ENCODE assay signal across 10 cellular contexts in the genomic region with DNA sequence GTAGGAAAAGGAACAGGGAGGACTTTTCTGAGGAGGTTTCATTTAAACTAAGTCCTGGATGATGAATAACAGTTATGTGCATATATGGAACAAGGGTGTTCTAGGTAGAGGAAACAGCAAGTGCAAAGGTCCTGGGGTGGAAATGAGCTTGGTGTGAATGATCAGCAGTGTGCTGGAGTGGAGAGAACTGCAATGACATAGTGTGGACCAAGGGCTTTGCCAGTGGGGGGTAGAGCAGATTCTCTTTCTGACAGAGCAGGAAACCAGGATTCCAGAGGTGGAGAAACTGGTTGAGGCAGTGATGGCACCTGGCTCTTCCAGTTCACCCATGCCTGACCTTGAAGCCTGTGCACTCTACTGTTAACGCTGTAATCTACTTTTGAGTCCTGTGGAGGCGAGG. TPM values are rescaled to one million over a fixed set of nuclear protein-coding genes. Genes with fewer than 3 reads are reported as not detected.
DNase-seq lines count a peak whose midpoint lies in the region; ATAC-seq, FAIRE-seq and TF ChIP-seq lines count a peak whose summit lies in the region.
"Had no signal": no experiment of that assay in that cellular context is flagged by ENCODE, and none has a peak within 500 bp of the region (broad histone marks: within the 10 kb centered on the region; RNA-seq: fewer than 3 reads in every experiment).

No MANE protein-coding gene starts in this region.

- peaks cover 14% of the 10 kb centered on the region for H3K79me1 ChIP-seq in trophoblast cell (ENCODE audit: low read length)

- H4K91ac ChIP-seq in trophoblast cell (ENCODE audit: low read depth, low read length), result no peak overlapping the region

- no peak overlapping the region for H4K12ac ChIP-seq in trophoblast cell (ENCODE audit: low read depth, low read length)

- no peak for TF ChIP-seq POLR2A in stomach (IDR thresholded peaks at IDR 0.05)

- no peak overlapping the region for H3K23ac ChIP-seq in trophoblast cell (ENCODE audit: low read length)

- POLR2A ChIA-PET in activated naive CD8-positive, alpha-beta T cell treated with anti-CD3 and anti-CD28 coated beads, Interleukin-2, amount 10 ng/mL, durations not matched to agents 7 days and 5 days (lab: Charles Lee), result no interaction called here

- no peaks in the 10 kb centered on the region for H3K9me3 Mint-ChIP-seq in activated naive CD8-positive, alpha-beta T cell treated with anti-CD3 and anti-CD28 coated beads, Interleukin-2, amount 10 ng/mL, durations not matched to agents 7 days and 5 days

- H3K27ac Mint-ChIP-seq in activated naive CD8-positive, alpha-beta T cell treated with anti-CD3 and anti-CD28 coated beads, Interleukin-2, amount 10 ng/mL, durations not matched to agents 7 days and 5 days, result peak overlapping the region; percentile 85

- H2AFZ ChIP-seq in trophoblast cell (ENCODE audit: insufficient read depth, low read length, poor library complexity), result no peak overlapping the region

- H3K36me3 ChIP-seq in trophoblast cell (ENCODE audit: control insufficient read depth in 1 of 2, insufficient read depth in 2 of 2, low read length in 2 of 2) (peaks cover 0 to 2% of the 10 kb centered on the region in 2 experiments), stomach (no peaks in the 10 kb centered on the region)

- peak; percentile 9 for DNase-seq in SIG-M5 treated with dmso at 0.1 percent for 504 hours (lab: John Stamatoyannopoulos, UW; ENCODE audit: unreplicated experiment)
- no peak for DNase-seq in SIG-M5 (lab: John Stamatoyannopoulos, UW)
- DNase-seq in activated naive CD8-positive, alpha-beta T cell treated with anti-CD3 and anti-CD28 coated beads, Interleukin-2, amount 10 ng/mL, durations not matched to agents 7 days and 5 days, result no peak
- peak; percentile 3 to 57 for DNase-seq in trophoblast cell
- no peak for DNase-seq in D721Med (ENCODE audit: insufficient read length, low spot score)
- no peak for DNase-seq in stomach
- DNase-seq: effector CD4-positive, alpha-beta T cell; midbrain; NCI-H1930 had no signal

- H3K14ac ChIP-seq in trophoblast cell (ENCODE audit: low read length), result no peak overlapping the region

- H3K27ac ChIP-seq in trophoblast cell (ENCODE audit: low read depth, low read length), result no peak overlapping the region
- H3K27ac ChIP-seq in stomach, result peak overlapping the region in 1 of 5 donors; percentile 92
- H3K27ac ChIP-seq: 22Rv1 had no signal

- H3K79me2 ChIP-seq in trophoblast cell (ENCODE audit: control insufficient read depth, insufficient read depth, low read length, poor library complexity), result peaks cover 10% of the 10 kb centered on the region

- H3K4me1 ChIP-seq in trophoblast cell (ENCODE audit: control insufficient read depth in 1 of 2, insufficient read depth in 2 of 2, low read length in 2 of 2) (peaks cover 13 to 17% of the 10 kb centered on the region in 2 experiments), stomach (peaks cover 5 to 39% (median 32%) of the 10 kb centered on the region in 4 donors)

- TF ChIP-seq CTCF in D721Med (IDR thresholded peaks at IDR 0.05; ENCODE audit: insufficient read depth, missing control alignments), result no peak
- no peak for TF ChIP-seq CTCF in stomach (IDR thresholded peaks at IDR 0.05)

- peak overlapping the region; percentile 45 for H3K4me2 ChIP-seq in trophoblast cell (ENCODE audit: low read length)

- no peak overlapping the region for H2BK120ac ChIP-seq in trophoblast cell (ENCODE audit: insufficient read depth, low read length, poor library complexity)

- H2BK12ac ChIP-seq in trophoblast cell (ENCODE audit: low read length), result no peak overlapping the region

- WGBS in trophoblast cell (ENCODE audit: extremely low coverage, insufficient coverage, insufficient read length), result no CpG with 5 or more reads among the region's 2 CpGs
- WGBS in stomach, 5 donors, result 35 to 71% (median 55%) methylated on average over 1 to 2 of the region's 2 CpGs

- no peak overlapping the region for H3K4me3 ChIP-seq in trophoblast cell (ENCODE audit: low read depth, low read length)
- peak overlapping the region in 2 of 4 donors; percentile 65 to 66 for H3K4me3 ChIP-seq in stomach

- peaks cover 48% of the 10 kb centered on the region for H3K4me1 Mint-ChIP-seq in activated naive CD8-positive, alpha-beta T cell treated with anti-CD3 and anti-CD28 coated beads, Interleukin-2, amount 10 ng/mL, durations not matched to agents 7 days and 5 days

- no peak overlapping the region for H3K9ac ChIP-seq in trophoblast cell (ENCODE audit: low read length)

- no peak overlapping the region for H3K4ac ChIP-seq in trophoblast cell (ENCODE audit: low read depth, low read length)

- H3K9me3 ChIP-seq in trophoblast cell (ENCODE audit: insufficient read depth, low read depth, low read length), result no peaks in the 10 kb centered on the region
- H3K9me3 ChIP-seq in stomach, result no peaks in the 10 kb centered on the region

- H3K4me3 Mint-ChIP-seq in activated naive CD8-positive, alpha-beta T cell treated with anti-CD3 and anti-CD28 coated beads, Interleukin-2, amount 10 ng/mL, durations not matched to agents 7 days and 5 days, result peak overlapping the region; percentile 84

- intact Hi-C loops in stomach (cut with DNase I; ENCODE audit: low total_unique reads), result no loop called here

- FAIRE-seq in D721Med (lab: Jason Lieb, UNC), result no peak

- no peak overlapping the region for H2AK5ac ChIP-seq in trophoblast cell (ENCODE audit: low read length)

- H3K27me3 ChIP-seq in trophoblast cell (ENCODE audit: insufficient read depth, low read length), result no peaks in the 10 kb centered on the region
- no peaks in the 10 kb centered on the region for H3K27me3 ChIP-seq in stomach

- no peak overlapping the region for H2BK5ac ChIP-seq in trophoblast cell (ENCODE audit: low read depth, low read length, poor library complexity)

- peaks cover 16% of the 10 kb centered on the region for H3K36me3 Mint-ChIP-seq in activated naive CD8-positive, alpha-beta T cell treated with anti-CD3 and anti-CD28 coated beads, Interleukin-2, amount 10 ng/mL, durations not matched to agents 7 days and 5 days

- H3K27me3 Mint-ChIP-seq in activated naive CD8-positive, alpha-beta T cell treated with anti-CD3 and anti-CD28 coated beads, Interleukin-2, amount 10 ng/mL, durations not matched to agents 7 days and 5 days, result no peaks in the 10 kb centered on the region

- H3K18ac ChIP-seq in trophoblast cell (ENCODE audit: low read length), result no peak overlapping the region

- ATAC-seq in activated naive CD8-positive, alpha-beta T cell treated with anti-CD3 and anti-CD28 coated beads, Interleukin-2, amount 10 ng/mL, durations not matched to agents 7 days and 5 days (ENCODE audit: low read depth), result no peak

- no peak for TF ChIP-seq EP300 in stomach (IDR thresholded peaks at IDR 0.05)

- no peak overlapping the region for H4K8ac ChIP-seq in trophoblast cell (ENCODE audit: low read depth, low read length)

RNA-seq across cellular contexts. Expression of a gene that starts 1.7 kb away (rescaled TPM):
- 10 to 100 TPM; 12.7 to 13.2 TPM for total RNA-seq in activated naive CD8-positive, alpha-beta T cell treated with anti-CD3 and anti-CD28 coated beads, Interleukin-2, amount 10 ng/mL, durations not matched to agents 7 days and 5 days
- 2.7 and 2.9 TPM in 2 replicates for polyA plus RNA-seq in trophoblast cell (2013)
- total RNA-seq in stomach, result 10 to 100 TPM in 1 of 5 donors, 1 to 10 TPM in 4; 1.4 to 20.4 (median 5.7) TPM
- 1 to 10 TPM; 2.1 to 6.4 (median 4.0) TPM for polyA plus RNA-seq in stomach

RNA-seq across cellular contexts. Expression of a gene that starts 6.8 kb away (rescaled TPM):
- total RNA-seq in activated naive CD8-positive, alpha-beta T cell treated with anti-CD3 and anti-CD28 coated beads, Interleukin-2, amount 10 ng/mL, durations not matched to agents 7 days and 5 days, result 10 to 100 TPM; 23.3 to 23.6 TPM
- polyA plus RNA-seq in trophoblast cell (2013), result 0.11 TPM in 2 replicates
- not detected for total RNA-seq in stomach
- under 1 TPM in 2 of 3 donors, not detected in 1; 0.12 to 0.88 TPM for polyA plus RNA-seq in stomach

RNA-seq across cellular contexts. Expression of a gene that starts 32.1 kb away (rescaled TPM):
- total RNA-seq in activated naive CD8-positive, alpha-beta T cell treated with anti-CD3 and anti-CD28 coated beads, Interleukin-2, amount 10 ng/mL, durations not matched to agents 7 days and 5 days, result not detected
- not detected in 2 replicates for polyA plus RNA-seq in trophoblast cell (2013)
- not detected for total RNA-seq in stomach
- not detected for polyA plus RNA-seq in stomach

RNA-seq across cellular contexts. Expression of a gene that starts 36.1 kb away (rescaled TPM):
- total RNA-seq in activated naive CD8-positive, alpha-beta T cell treated with anti-CD3 and anti-CD28 coated beads, Interleukin-2, amount 10 ng/mL, durations not matched to agents 7 days and 5 days, result 10 to 100 TPM; 27.8 to 29.6 TPM
- 7.6 and 7.8 TPM in 2 replicates for polyA plus RNA-seq in trophoblast cell (2013)
- total RNA-seq in stomach, result 10 to 100 TPM in 2 of 5 donors, 1 to 10 TPM in 3; 2.7 to 68.9 (median 7.0) TPM
- polyA plus RNA-seq in stomach, result 10 to 100 TPM in 1 of 3 donors, 1 to 10 TPM in 2; 7.4 to 12.2 (median 8.9) TPM

RNA-seq across cellular contexts. Expression of a gene that starts 38.2 kb away (rescaled TPM):
- 1 to 10 TPM; 1.7 to 2.2 TPM for total RNA-seq in activated naive CD8-positive, alpha-beta T cell treated with anti-CD3 and anti-CD28 coated beads, Interleukin-2, amount 10 ng/mL, durations not matched to agents 7 days and 5 days
- polyA plus RNA-seq in trophoblast cell (2013), result 0.05 and 0.07 TPM in 2 replicates
- total RNA-seq in stomach, result 1 to 10 TPM in 1 of 5 donors, under 1 TPM in 2, not detected in 2; 0.37 to 6.1 (median 0.89) TPM
- under 1 TPM; 0.06 to 0.18 (median 0.15) TPM for polyA plus RNA-seq in stomach

Comparison
In these comparisons a context has a peak if more than half of its experiments do, and no peak if none do; other contexts are left out.
1. DNase-seq: peak in SIG-M5 treated with dmso at 0.1 percent for 504 hours (single experiment) and trophoblast cell (2 of 2); none in SIG-M5 (single experiment), activated naive CD8-positive, alpha-beta T cell treated with anti-CD3 and anti-CD28 coated beads, Interleukin-2, amount 10 ng/mL, durations not matched to agents 7 days and 5 days (single experiment), D721Med (single experiment) and stomach (single experiment).
2. RNA of a gene that starts 6.8 kb away (total RNA-seq): 23.3 to 23.6 TPM in activated naive CD8-positive, alpha-beta T cell treated with anti-CD3 and anti-CD28 coated beads, Interleukin-2, amount 10 ng/mL, durations not matched to agents 7 days and 5 days; not detected in stomach; every median in the first group is over 10 times any median in the second.